In the genomic region with DNA sequence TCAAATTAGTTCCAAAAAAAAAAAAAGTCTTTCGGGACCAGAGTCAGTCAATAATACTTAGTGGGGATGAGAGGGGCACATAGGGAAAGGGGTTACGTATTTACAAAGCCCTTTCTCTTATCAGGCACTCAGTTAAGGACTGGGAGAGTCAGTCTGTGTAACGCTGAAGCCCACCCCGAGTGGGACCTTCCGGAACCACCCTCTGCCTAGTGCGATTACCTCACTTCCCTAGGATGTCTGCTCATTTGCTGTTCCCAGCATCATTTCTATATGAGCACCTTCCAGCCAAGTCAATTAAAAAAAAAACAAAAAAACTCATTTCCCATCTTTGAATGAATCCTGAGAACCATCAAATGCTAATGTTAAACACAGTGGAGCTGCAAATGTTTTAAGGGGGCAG, we compare ENCODE assay signal across 28 cellular contexts.
"Had no signal": no experiment of that assay in that cellular context is flagged by ENCODE, and none has a peak within 500 bp of the region (broad histone marks: within the 10 kb centered on the region; RNA-seq: fewer than 3 reads in every experiment).

No MANE protein-coding gene starts in this region.

- H3K4me1 ChIP-seq: uterus had no signal

- H3K36me3 ChIP-seq: ascending aorta, esophagus squamous epithelium, right lobe of liver, uterus had no signal

- DNase-seq: activated CD4-positive, alpha-beta memory T cell treated with anti-CD3 and anti-CD28 coated beads, Interleukin-2, amount 10 ng/mL, durations not matched to agents 7 days and 5 days; activated CD4-positive, alpha-beta T cell treated with anti-CD3 and anti-CD28 coated beads for 1 hour; activated CD4-positive, alpha-beta T cell treated with anti-CD3 and anti-CD28 coated beads, Interleukin-2, amount 10 ng/mL, durations not matched to agents 7 days and 5 days; activated CD8-positive, alpha-beta memory T cell treated with anti-CD3 and anti-CD28 coated beads, Interleukin-2, amount 50 U/mL, for 48 hours; activated gamma-delta T cell; activated naive CD4-positive, alpha-beta T cell treated with anti-CD3 and anti-CD28 coated beads, Interleukin-2, amount 10 ng/mL, durations not matched to agents 7 days and 5 days; activated naive CD8-positive, alpha-beta T cell treated with anti-CD3 and anti-CD28 coated beads, Interleukin-2, amount 10 ng/mL, durations not matched to agents 7 days and 5 days; activated T-cell treated with anti-CD3 and anti-CD28 coated beads, Interleukin-2, amount 50 U/mL, for 24 hours; central memory CD4-positive, alpha-beta T cell; effector CD4-positive, alpha-beta T cell; esophagus squamous epithelium; foreskin melanocyte; glutamatergic neuron; hippocampal formation; left cardiac atrium; natural killer cell; right lobe of liver; stimulated activated CD4-positive, alpha-beta T cell treated with anti-CD3 and anti-CD28 coated beads, Interleukin-4, amount 100 ng/mL, for 24 hours; stimulated activated naive CD8-positive, alpha-beta T cell treated with anti-CD3 and anti-CD28 coated beads, Interleukin-15, amount 100 ng/mL, for 72 hours; substantia nigra; T-helper 2 cell; uterus had no signal

- FAIRE-seq: keratinocyte had no signal

- H3K4me3 ChIP-seq: ascending aorta, esophagus squamous epithelium, right lobe of liver, skin epidermis, uterus had no signal

- ATAC-seq: natural killer cell; right lobe of liver; stimulated activated effector memory CD8-positive, alpha-beta T cell treated with anti-CD3 and anti-CD28 coated beads, Interleukin-12 subunit alpha, Interleukin-12 subunit beta, amount 100 ng/mL, for 72 hours; stimulated activated naive CD8-positive, alpha-beta T cell treated with anti-CD3 and anti-CD28 coated beads, Interleukin-15, amount 100 ng/mL, for 72 hours; WTC11 had no signal

- H3K27me3 ChIP-seq: ascending aorta, esophagus squamous epithelium, right lobe of liver, uterus had no signal

- H3K27ac ChIP-seq: ascending aorta, epithelial cell of prostate, esophagus squamous epithelium, right lobe of liver, skin epidermis, uterus had no signal

- H3K9me3 ChIP-seq: ascending aorta, esophagus squamous epithelium, right lobe of liver, uterus had no signal
